In genomic region chr12:78725951-78726550, GRCh38 we compare ENCODE assay signal across 21 cellular contexts.
DNase-seq lines count a peak whose midpoint lies in the region; ATAC-seq, FAIRE-seq and TF ChIP-seq lines count a peak whose summit lies in the region.
"Had no signal": no experiment of that assay in that cellular context is flagged by ENCODE, and none has a peak within 500 bp of the region (broad histone marks: within the 10 kb centered on the region; RNA-seq: fewer than 3 reads in every experiment).

No MANE protein-coding gene starts in this region.

- H4K20me1 ChIP-seq in hepatocyte (ENCODE audit: insufficient read depth, poor library complexity, severe bottlenecking): no peaks in the 10 kb centered on the region

- H3K27ac ChIP-seq in hepatocyte: peak overlapping the region; percentile 73
- H3K27ac ChIP-seq: heart left ventricle, skin epidermis had no signal

- H3K36me3 ChIP-seq in hepatocyte (replicated peaks; ENCODE audit: insufficient read depth, low read depth): no peaks in the 10 kb centered on the region
- H3K36me3 ChIP-seq: heart left ventricle had no signal

- no peak for TF ChIP-seq POLR2A in H54 (IDR thresholded peaks at IDR 0.05; ENCODE audit: low read depth, low read length)

- DNase-seq in AG10803 (ENCODE audit: low read depth) (peak; percentile 1), H54 (ENCODE audit: insufficient read length, low spot score) (no peak), NCI-H510A (lab: John Stamatoyannopoulos, UW) (peak; percentile 20), hepatocyte (ENCODE audit: low spot score) (peak; percentile 28), NAMALWA (ENCODE audit: low spot score) (no peak), 8988T (no peak)
- DNase-seq in activated CD4-positive, alpha-beta T cell treated with anti-CD3 and anti-CD28 coated beads, Interleukin-2, amount 50 U/mL, for 1 hour: no peak
- DNase-seq: activated CD4-positive, alpha-beta T cell treated with anti-CD3 and anti-CD28 coated beads, Interleukin-2, amount 10 ng/mL, durations not matched to agents 24 days and 14 days; activated naive CD4-positive, alpha-beta T cell; amygdala; effector memory CD8-positive, alpha-beta T cell; GDM1; heart left ventricle; Karpas-422; naive thymus-derived CD8-positive, alpha-beta T cell; NCI-H187; RPMI8226; stimulated activated CD4-positive, alpha-beta T cell treated with anti-CD3 and anti-CD28 coated beads, Interleukin-4, amount 100 ng/mL, for 24 hours had no signal

- H3K4me3 ChIP-seq in AG10803 (ENCODE audit: low read length) (no peak overlapping the region), hepatocyte (no peak overlapping the region)
- H3K4me3 ChIP-seq: heart left ventricle, skin epidermis had no signal

- H2AFZ ChIP-seq in hepatocyte: no peak overlapping the region

- H3K9me3 ChIP-seq in hepatocyte (ENCODE audit: low read depth): no peaks in the 10 kb centered on the region
- H3K9me3 ChIP-seq: heart left ventricle had no signal

- ATAC-seq in GM18907 (IDR thresholded peaks at IDR 0.05; ENCODE audit: unreplicated experiment): no peak
- ATAC-seq: effector memory CD8-positive, alpha-beta T cell; heart left ventricle; naive thymus-derived CD8-positive, alpha-beta T cell had no signal

- H3K9me2 ChIP-seq in hepatocyte (replicated peaks; ENCODE audit: insufficient read depth): no peaks in the 10 kb centered on the region

- 47% methylated on average over 3 of the region's 3 CpGs for WGBS in hepatocyte (ENCODE audit: low lambda C conversion rate, missing lambda C conversion rate)

- TF ChIP-seq CTCF in AG10803 (conservative IDR thresholded peaks at IDR 0.05; ENCODE audit: low read length): no peak
- TF ChIP-seq CTCF in hepatocyte (IDR thresholded peaks at IDR 0.05; ENCODE audit: poor library complexity): no peak

- H3K79me2 ChIP-seq in hepatocyte: no peaks in the 10 kb centered on the region

- no peaks in the 10 kb centered on the region for H3K27me3 ChIP-seq in hepatocyte
- H3K27me3 ChIP-seq: heart left ventricle had no signal

- peak; percentile 15 for FAIRE-seq in H54 (lab: Jason Lieb, UNC)
- FAIRE-seq: TTC549 had no signal

- H3K4me2 ChIP-seq in hepatocyte: peak overlapping the region; percentile 16

- H3K4me1 ChIP-seq in hepatocyte (ENCODE audit: insufficient read depth): no peaks in the 10 kb centered on the region
- H3K4me1 ChIP-seq: heart left ventricle had no signal

Comparison
In these comparisons a context has a peak if more than half of its experiments do, and no peak if none do; other contexts are left out.
1. DNase-seq: peak in AG10803 (single experiment), NCI-H510A (single experiment) and hepatocyte (single experiment); none in H54 (single experiment), activated CD4-positive, alpha-beta T cell treated with anti-CD3 and anti-CD28 coated beads, Interleukin-2, amount 50 U/mL, for 1 hour (single experiment), NAMALWA (single experiment) and 8988T (single experiment).